22 cellular contexts compared by ENCODE assay signal in the genomic region with DNA sequence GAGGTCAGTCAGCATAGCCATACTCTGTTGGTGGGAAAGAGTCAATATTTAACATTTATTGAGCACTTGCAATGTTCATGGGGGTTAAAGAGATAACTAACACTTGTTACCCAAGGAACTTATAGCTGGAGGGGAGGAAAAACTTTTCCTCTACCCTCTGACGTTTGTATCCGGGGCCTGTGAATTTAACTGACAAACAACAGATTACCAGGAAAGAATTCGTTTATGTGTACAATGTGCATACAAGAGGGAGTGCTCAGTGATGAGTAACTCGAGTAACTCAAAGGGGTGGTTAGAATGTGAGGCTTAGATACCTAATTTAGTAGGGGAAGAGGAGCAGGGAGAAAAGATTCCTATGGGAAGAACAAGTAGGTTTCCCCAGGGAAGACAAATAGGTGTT. TPM values are rescaled to one million over a fixed set of nuclear protein-coding genes. Genes with fewer than 3 reads are reported as not detected.
DNase-seq lines count a peak whose midpoint lies in the region; ATAC-seq and TF ChIP-seq lines count a peak whose summit lies in the region.
"Had no signal": no experiment of that assay in that cellular context is flagged by ENCODE, and none has a peak within 500 bp of the region (broad histone marks: within the 10 kb centered on the region; RNA-seq: fewer than 3 reads in every experiment).

No MANE protein-coding gene starts in this region.

- H4K20me1 ChIP-seq in IMR-90 (ENCODE audit: insufficient read depth, low read length) = no peaks in the 10 kb centered on the region

- H2AK9ac ChIP-seq in IMR-90 (replicated peaks; ENCODE audit: low read depth, low read length, poor library complexity) = no peak overlapping the region

- H3K4me1 Mint-ChIP-seq in type B pancreatic cell (ENCODE audit: unreplicated experiment) = peaks cover 6% of the 10 kb centered on the region

- no peaks in the 10 kb centered on the region for H3K36me3 Mint-ChIP-seq in type B pancreatic cell
- H3K36me3 Mint-ChIP-seq: activated naive CD8-positive, alpha-beta T cell; stimulated activated memory B cell treated with anti-CD40 and anti-IgM and Interleukin-4, amounts not matched to agents 10 μg/mL and 1 μg/mL and 100 μg/mL, for 72 hours had no signal

- H4K8ac ChIP-seq in IMR-90 (ENCODE audit: low read depth in 2 of 2, low read length in 2 of 2) = peak overlapping the region in 1 of 2 experiments; percentile 64; a peak in 3 of 4 replicates

- no peak for TF ChIP-seq CTCF in IMR-90 (conservative IDR thresholded peaks at IDR 0.05; ENCODE audit: low read depth, low read length)
- no peak for TF ChIP-seq CTCF in type B pancreatic cell (conservative IDR thresholded peaks at IDR 0.05)

- H2AFZ ChIP-seq in IMR-90 (replicated peaks; ENCODE audit: low read length, poor library complexity) = peak overlapping the region; percentile 2

- no peaks in the 10 kb centered on the region for H3K27me3 Mint-ChIP-seq in type B pancreatic cell
- H3K27me3 Mint-ChIP-seq: activated CD4-positive, alpha-beta T cell treated with anti-CD3 and anti-CD28 coated beads, Interleukin-2, amount 10 ng/mL, durations not matched to agents 24 days and 14 days; activated naive CD8-positive, alpha-beta T cell; B cell; stimulated activated memory B cell treated with anti-CD40 and anti-IgM and Interleukin-4, amounts not matched to agents 10 μg/mL and 1 μg/mL and 100 μg/mL, for 72 hours had no signal

- no peak overlapping the region; the same call in 1 of the 2 replicates for H3K56ac ChIP-seq in IMR-90 (ENCODE audit: extremely low read depth, insufficient read depth, low read length)

- H2BK5ac ChIP-seq in IMR-90 (ENCODE audit: low read depth, low read length, poor library complexity, severe bottlenecking) = peak overlapping the region; percentile 74

- peak overlapping the region; percentile 97 for H4K5ac ChIP-seq in IMR-90 (ENCODE audit: low read depth, low read length)

- H2BK15ac ChIP-seq in IMR-90 (ENCODE audit: low read depth, low read length) = peak overlapping the region; percentile 62; the same call in 1 of the 3 replicates

- H3K4me2 ChIP-seq in IMR-90 (ENCODE audit: low read depth, low read length) = peak overlapping the region; percentile 72; the same call in 1 of the 2 replicates

- H3K9ac ChIP-seq in IMR-90 (ENCODE audit: low read depth, low read length) = no peak overlapping the region

- H3K23ac ChIP-seq in IMR-90 (ENCODE audit: low read depth, low read length) = no peak overlapping the region

- in situ Hi-C loops in IMR-90 (cut with MboI; ENCODE audit: low sequenced_read_pairs) = no loop called here

- CTCF ChIA-PET in IMR-90 (lab: Yijun Ruan, JAX) = no interaction called here

- WGBS in IMR-90 (ENCODE audit: extremely low coverage in 2 of 2, insufficient read length in 1 of 2), 2 experiments = no CpG with 5 or more reads among the region's 4 CpGs

- intact Hi-C loops in IMR-90 (cut with micrococcal nuclease) = no loop called here

- H3K4me3 Mint-ChIP-seq in type B pancreatic cell = no peak overlapping the region
- H3K4me3 Mint-ChIP-seq: activated CD4-positive, alpha-beta T cell treated with anti-CD3 and anti-CD28 coated beads, Interleukin-2, amount 10 ng/mL, durations not matched to agents 24 days and 14 days; activated naive CD8-positive, alpha-beta T cell; B cell; stimulated activated memory B cell treated with anti-CD40 and anti-IgM and Interleukin-4, amounts not matched to agents 10 μg/mL and 1 μg/mL and 100 μg/mL, for 72 hours had no signal

- no TSS peak for BruUV-seq in IMR-90 (replicated peaks; lab: Mats Ljungman, UMichigan)

- no peak for TF ChIP-seq POLR2A in IMR-90 (IDR thresholded peaks at IDR 0.05; ENCODE audit: low read depth, low read length)

- peaks cover 8% of the 10 kb centered on the region for H3K4me1 ChIP-seq in IMR-90 (ENCODE audit: control insufficient read depth, insufficient read depth, low read length)
- H3K4me1 ChIP-seq: left ventricle myocardium inferior, testis had no signal

- no peak overlapping the region; the same call in 1 of the 2 replicates for H2AK5ac ChIP-seq in IMR-90 (ENCODE audit: low read depth, low read length)

- ATAC-seq in IMR-90 (ENCODE audit: low read depth) = peak; percentile 94
- ATAC-seq in HG03039 (IDR thresholded peaks at IDR 0.05; ENCODE audit: unreplicated experiment) = no peak
- ATAC-seq: body of pancreas; heart left ventricle; stimulated activated memory B cell treated with anti-CD40 and anti-IgM and Interleukin-4, amounts not matched to agents 10 μg/mL and 1 μg/mL and 100 μg/mL, for 72 hours had no signal

- dilution Hi-C loops in IMR-90 (cut with HindIII; ENCODE audit: low sequenced_read_pairs, unreplicated experiment) = no loop called here

- peak overlapping the region; percentile 63; the same call in 1 of the 2 replicates for H3K27ac ChIP-seq in IMR-90 (ENCODE audit: insufficient read depth, low read length)
- H3K27ac ChIP-seq: body of pancreas, left ventricle myocardium inferior, skin epidermis, testis had no signal

- H3K36me3 ChIP-seq in IMR-90 (ENCODE audit: control insufficient read depth, insufficient read depth, low read length) = no peaks in the 10 kb centered on the region
- H3K36me3 ChIP-seq: heart left ventricle, left ventricle myocardium inferior had no signal

- H3K9me3 ChIP-seq in IMR-90 (ENCODE audit: control insufficient read depth, insufficient read depth, low read length) = no peaks in the 10 kb centered on the region
- H3K9me3 ChIP-seq: heart left ventricle, left ventricle myocardium inferior, testis had no signal

- no peaks in the 10 kb centered on the region for H3K27me3 ChIP-seq in IMR-90 (ENCODE audit: control insufficient read depth, insufficient read depth, low read length)
- H3K27me3 ChIP-seq: body of pancreas, heart left ventricle, testis had no signal

- H3K14ac ChIP-seq in IMR-90 (replicated peaks; ENCODE audit: low read depth, low read length) = no peak overlapping the region

- H3K27ac Mint-ChIP-seq in type B pancreatic cell = peak overlapping the region; percentile 5
- H3K27ac Mint-ChIP-seq: activated CD4-positive, alpha-beta T cell treated with anti-CD3 and anti-CD28 coated beads, Interleukin-2, amount 10 ng/mL, durations not matched to agents 24 days and 14 days; activated naive CD8-positive, alpha-beta T cell; B cell; stimulated activated memory B cell treated with anti-CD40 and anti-IgM and Interleukin-4, amounts not matched to agents 10 μg/mL and 1 μg/mL and 100 μg/mL, for 72 hours had no signal

- DNase-seq in IMR-90 = peak; percentile 85
- peak; percentile 36 for DNase-seq in amniotic stem cell (lab: John Stamatoyannopoulos, UW)
- DNase-seq in iris pigment epithelial cell (ENCODE audit: low read depth) = peak; percentile 50
- no peak for DNase-seq in type B pancreatic cell (ENCODE audit: extremely low spot score, unreplicated experiment)
- DNase-seq in NCI-H1092 treated with DMSO at 0.1 percent for 48 hours (lab: John Stamatoyannopoulos, UW) = no peak
- no peak for DNase-seq in hypothalamus (lab: John Stamatoyannopoulos, UW)
- DNase-seq: activated CD4-positive, alpha-beta T cell treated with anti-CD3 and anti-CD28 coated beads, Interleukin-2, amount 10 ng/mL, durations not matched to agents 24 days and 14 days; body of pancreas; DND-41; effector CD8-positive, alpha-beta T cell; heart left ventricle; left ventricle myocardium inferior; NCI-H1105 treated with DMSO at 0.1 percent for 48 hours; NCI-H510A; stimulated activated CD4-positive, alpha-beta T cell treated with anti-CD3 and anti-CD28 coated beads, Interleukin-2, amount 100 ng/mL, for 24 hours; T-helper 2 cell; testis had no signal

- peak overlapping the region; percentile 92; the same call in 1 of the 2 replicates for H3K18ac ChIP-seq in IMR-90 (ENCODE audit: low read depth, low read length)

- no peak overlapping the region for H3K4me3 ChIP-seq in IMR-90 (ENCODE audit: insufficient read depth, low read depth, low read length)
- H3K4me3 ChIP-seq: body of pancreas, heart left ventricle, left ventricle myocardium inferior, skin epidermis, testis had no signal

- no peaks in the 10 kb centered on the region for H3K79me1 ChIP-seq in IMR-90 (ENCODE audit: low read depth in 1 of 2, low read length in 2 of 2)

- no peaks in the 10 kb centered on the region; the same call in 1 of the 2 replicates for H3K9me1 ChIP-seq in IMR-90 (ENCODE audit: insufficient read depth, low read length)

- TF ChIP-seq RAD21 in IMR-90 (IDR thresholded peaks at IDR 0.05; ENCODE audit: low read length) = no peak

- H2BK120ac ChIP-seq in IMR-90 (ENCODE audit: low read depth, low read length) = peak overlapping the region; percentile 53

- POLR2A ChIA-PET in IMR-90 (lab: Charles Lee; ENCODE audit: unreplicated experiment) = no interaction called here

- peak overlapping the region; percentile 25 for H4K91ac ChIP-seq in IMR-90 (ENCODE audit: insufficient read depth, low read depth, low read length)

- H3K4ac ChIP-seq in IMR-90 (ENCODE audit: low read depth, low read length) = no peak overlapping the region

- no peaks in the 10 kb centered on the region for H3K9me3 Mint-ChIP-seq in type B pancreatic cell
- H3K9me3 Mint-ChIP-seq: activated CD4-positive, alpha-beta T cell treated with anti-CD3 and anti-CD28 coated beads, Interleukin-2, amount 10 ng/mL, durations not matched to agents 24 days and 14 days had no signal

- H2BK20ac ChIP-seq in IMR-90 (ENCODE audit: low read depth, low read length) = no peak overlapping the region; the same call in 1 of the 2 replicates

TF ChIP-seq in IMR-90, 13 proteins besides CTCF, POLR2A, EP300 and RAD21:
- peak; percentile 23; the same call in 1 of the 2 replicates for TF ChIP-seq FOS (IDR thresholded peaks at IDR 0.05; ENCODE audit: low read depth, low read length)
- no peak for TF ChIP-seq MXI1 (IDR thresholded peaks at IDR 0.05; ENCODE audit: borderline replicate concordance, low read depth, low read length)
TF ChIP-seq in IMR-90: peak in this region for 1.

RNA-seq across cellular contexts. Expression of a gene that starts 6.9 kb away (rescaled TPM):
- total RNA-seq in IMR-90 (2012; rRNA removed) = 124 and 146 TPM in 2 replicates
- polyA plus RNA-seq in IMR-90 (2012; rRNA removed) = 110 and 144 TPM in 2 replicates
- 71.6 and 72.6 TPM in 2 replicates for polyA plus RNA-seq in IMR-90 (2012; cell fraction: cytosol; rRNA removed)
- 135 and 230 TPM in 2 replicates for polyA plus RNA-seq in IMR-90 (2012; cell fraction: nucleus; rRNA removed; ENCODE audit: low replicate concordance)
- 81.8 and 88.8 TPM in 2 replicates for total RNA-seq in type B pancreatic cell (ENCODE audit: low replicate concordance)

Comparison
In these comparisons a context has a peak if more than half of its experiments do, and no peak if none do; other contexts are left out.
1. DNase-seq: peak in IMR-90 (single experiment), amniotic stem cell (single experiment) and iris pigment epithelial cell (single experiment); none in type B pancreatic cell (single experiment), NCI-H1092 treated with DMSO at 0.1 percent for 48 hours (single experiment) and hypothalamus (0 of 51).